In genomic region chr18:58224425-58224750, GRCh38 we compare ENCODE assay signal across 1 cellular context.
TF ChIP-seq lines count a peak whose summit lies in the region.

No MANE protein-coding gene starts in this region.

TF ChIP-seq in K562, 482 proteins besides CTCF, POLR2A, EP300 and RAD21 (continued from another document):
- TF ChIP-seq, protein P1, sequence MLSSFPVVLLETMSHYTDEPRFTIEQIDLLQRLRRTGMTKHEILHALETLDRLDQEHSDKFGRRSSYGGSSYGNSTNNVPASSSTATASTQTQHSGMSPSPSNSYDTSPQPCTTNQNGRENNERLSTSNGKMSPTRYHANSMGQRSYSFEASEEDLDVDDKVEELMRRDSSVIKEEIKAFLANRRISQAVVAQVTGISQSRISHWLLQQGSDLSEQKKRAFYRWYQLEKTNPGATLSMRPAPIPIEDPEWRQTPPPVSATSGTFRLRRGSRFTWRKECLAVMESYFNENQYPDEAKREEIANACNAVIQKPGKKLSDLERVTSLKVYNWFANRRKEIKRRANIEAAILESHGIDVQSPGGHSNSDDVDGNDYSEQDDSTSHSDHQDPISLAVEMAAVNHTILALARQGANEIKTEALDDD (IDR thresholded peaks at IDR 0.05) = no peak; the same call in 1 of the 2 replicates
- no peak for TF ChIP-seq GTF2A2 (tag; IDR thresholded peaks at IDR 0.05)
- TF ChIP-seq GATAD2A (IDR thresholded peaks at IDR 0.05) = no peak
- no peak for TF ChIP-seq ZNF655 (CRISPR knock-in tag; IDR thresholded peaks at IDR 0.05)
- TF ChIP-seq ETV1 (tag; conservative IDR thresholded peaks at IDR 0.05; ENCODE audit: low read depth) = no peak
- no peak for TF ChIP-seq ZNF165 (CRISPR knock-in tag; IDR thresholded peaks at IDR 0.05; ENCODE audit: borderline replicate concordance)
- TF ChIP-seq, protein P2, sequence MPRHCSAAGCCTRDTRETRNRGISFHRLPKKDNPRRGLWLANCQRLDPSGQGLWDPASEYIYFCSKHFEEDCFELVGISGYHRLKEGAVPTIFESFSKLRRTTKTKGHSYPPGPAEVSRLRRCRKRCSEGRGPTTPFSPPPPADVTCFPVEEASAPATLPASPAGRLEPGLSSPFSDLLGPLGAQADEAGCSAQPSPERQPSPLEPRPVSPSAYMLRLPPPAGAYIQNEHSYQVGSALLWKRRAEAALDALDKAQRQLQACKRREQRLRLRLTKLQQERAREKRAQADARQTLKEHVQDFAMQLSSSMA (CRISPR knock-in tag; IDR thresholded peaks at IDR 0.05) = no peak
- no peak for TF ChIP-seq MLLT1 (IDR thresholded peaks at IDR 0.05)
- no peak for TF ChIP-seq ZNF699 (CRISPR knock-in tag; IDR thresholded peaks at IDR 0.05; ENCODE audit: insufficient replicate concordance)
- no peak for TF ChIP-seq JUND (IDR thresholded peaks at IDR 0.05; ENCODE audit: borderline replicate concordance, low read depth, low read length)
- no peak for TF ChIP-seq JUND (tag; IDR thresholded peaks at IDR 0.05; ENCODE audit: borderline replicate concordance, low read depth, low read length)
- no peak for TF ChIP-seq ELK3 (CRISPR knock-in tag; IDR thresholded peaks at IDR 0.05)
- 0 out of 2 replicates have a peak, but pooled peaks have one; percentile 19 for TF ChIP-seq GABPA (tag; conservative IDR thresholded peaks at IDR 0.05; ENCODE audit: low read depth)
- no peak for TF ChIP-seq ELF4 (CRISPR knock-in tag; IDR thresholded peaks at IDR 0.05)
- no peak for TF ChIP-seq ZSCAN32 (CRISPR knock-in tag; IDR thresholded peaks at IDR 0.05)
- TF ChIP-seq POLR2H (tag; IDR thresholded peaks at IDR 0.05; ENCODE audit: low read depth) = no peak
- TF ChIP-seq, protein P3, sequence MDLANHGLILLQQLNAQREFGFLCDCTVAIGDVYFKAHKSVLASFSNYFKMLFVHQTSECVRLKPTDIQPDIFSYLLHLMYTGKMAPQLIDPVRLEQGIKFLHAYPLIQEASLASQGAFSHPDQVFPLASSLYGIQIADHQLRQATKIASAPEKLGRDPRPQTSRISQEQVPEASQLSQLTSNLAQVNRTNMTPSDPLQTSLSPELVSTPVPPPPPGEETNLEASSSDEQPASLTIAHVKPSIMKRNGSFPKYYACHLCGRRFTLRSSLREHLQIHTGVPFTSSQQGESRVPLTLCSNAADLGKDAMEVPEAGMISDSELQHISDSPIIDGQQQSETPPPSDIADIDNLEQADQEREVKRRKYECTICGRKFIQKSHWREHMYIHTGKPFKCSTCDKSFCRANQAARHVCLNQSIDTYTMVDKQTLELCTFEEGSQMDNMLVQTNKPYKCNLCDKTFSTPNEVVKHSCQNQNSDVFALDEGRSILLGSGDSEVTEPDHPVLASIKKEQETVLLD (IDR thresholded peaks at IDR 0.05) = no peak
- no peak for TF ChIP-seq HNRNPK (IDR thresholded peaks at IDR 0.05; ENCODE audit: low read depth, low read length, poor library complexity, severe bottlenecking)
